10 cellular contexts compared by ENCODE assay signal in the genomic region with DNA sequence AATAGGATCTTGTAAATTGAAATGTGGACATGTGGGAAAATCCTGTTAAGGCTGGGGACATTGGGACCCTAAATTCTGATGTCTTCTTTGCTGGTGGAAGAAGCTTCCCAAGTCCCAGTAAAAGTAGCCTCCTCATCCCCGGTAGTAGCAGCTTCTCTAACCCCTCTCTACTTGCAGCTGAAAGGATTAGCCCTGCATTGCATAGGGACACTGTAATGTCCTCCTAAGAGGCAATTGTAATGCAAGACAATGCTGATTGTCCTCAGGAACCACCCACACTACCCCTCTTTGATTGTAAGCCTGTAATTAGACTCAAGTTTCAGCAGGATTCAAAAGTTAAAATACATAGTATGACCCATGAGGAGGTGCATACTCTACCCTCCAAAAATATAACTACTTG.
"Had no signal": no experiment of that assay in that cellular context is flagged by ENCODE, and none has a peak within 500 bp of the region (broad histone marks: within the 10 kb centered on the region; RNA-seq: fewer than 3 reads in every experiment).

No MANE protein-coding gene starts in this region.

- DNase-seq: activated CD4-positive, alpha-beta T cell treated with anti-CD3 and anti-CD28 coated beads, Interleukin-2, amount 10 ng/mL, durations not matched to agents 7 days and 5 days; activated naive CD8-positive, alpha-beta T cell treated with anti-CD3 and anti-CD28 coated beads for 36 hours; effector memory CD4-positive, alpha-beta T cell; foreskin keratinocyte; ovary; stimulated activated CD4-positive, alpha-beta T cell treated with anti-CD3 and anti-CD28 coated beads, Interleukin-12 subunit alpha, Interleukin-12 subunit beta, amount 100 ng/mL, for 4 hours; stimulated activated CD4-positive, alpha-beta T cell treated with anti-CD3 and anti-CD28 coated beads, Interleukin-2, amount 100 ng/mL, for 24 hours; SW 1271; trophoblast cell had no signal

- H3K9me3 ChIP-seq: ovary, SJSA1 had no signal

- H3K4me1 ChIP-seq: foreskin keratinocyte, SJSA1 had no signal

- H3K27me3 ChIP-seq: foreskin keratinocyte, ovary, SJSA1 had no signal

- H3K36me3 ChIP-seq: ovary, SJSA1 had no signal

- H3K27ac ChIP-seq: foreskin keratinocyte, ovary, SJSA1 had no signal

- H3K4me3 ChIP-seq: ovary, SJSA1 had no signal
